Comparison of ENCODE assay signal across 1 cellular context in genomic region chr17:1673041-1673790, GRCh38.
TF ChIP-seq lines count a peak whose summit lies in the region.

No MANE protein-coding gene starts in this region.

TF ChIP-seq in GM23338, 12 proteins besides CTCF, POLR2A, EP300 and RAD21 (continued from another document):
- TF ChIP-seq ZNF462 (CRISPR knock-in tag; IDR thresholded peaks at IDR 0.05): no peak
TF ChIP-seq in GM23338: peak in this region for 1.
